Comparison of ENCODE assay signal across 1 cellular context in the genomic region with DNA sequence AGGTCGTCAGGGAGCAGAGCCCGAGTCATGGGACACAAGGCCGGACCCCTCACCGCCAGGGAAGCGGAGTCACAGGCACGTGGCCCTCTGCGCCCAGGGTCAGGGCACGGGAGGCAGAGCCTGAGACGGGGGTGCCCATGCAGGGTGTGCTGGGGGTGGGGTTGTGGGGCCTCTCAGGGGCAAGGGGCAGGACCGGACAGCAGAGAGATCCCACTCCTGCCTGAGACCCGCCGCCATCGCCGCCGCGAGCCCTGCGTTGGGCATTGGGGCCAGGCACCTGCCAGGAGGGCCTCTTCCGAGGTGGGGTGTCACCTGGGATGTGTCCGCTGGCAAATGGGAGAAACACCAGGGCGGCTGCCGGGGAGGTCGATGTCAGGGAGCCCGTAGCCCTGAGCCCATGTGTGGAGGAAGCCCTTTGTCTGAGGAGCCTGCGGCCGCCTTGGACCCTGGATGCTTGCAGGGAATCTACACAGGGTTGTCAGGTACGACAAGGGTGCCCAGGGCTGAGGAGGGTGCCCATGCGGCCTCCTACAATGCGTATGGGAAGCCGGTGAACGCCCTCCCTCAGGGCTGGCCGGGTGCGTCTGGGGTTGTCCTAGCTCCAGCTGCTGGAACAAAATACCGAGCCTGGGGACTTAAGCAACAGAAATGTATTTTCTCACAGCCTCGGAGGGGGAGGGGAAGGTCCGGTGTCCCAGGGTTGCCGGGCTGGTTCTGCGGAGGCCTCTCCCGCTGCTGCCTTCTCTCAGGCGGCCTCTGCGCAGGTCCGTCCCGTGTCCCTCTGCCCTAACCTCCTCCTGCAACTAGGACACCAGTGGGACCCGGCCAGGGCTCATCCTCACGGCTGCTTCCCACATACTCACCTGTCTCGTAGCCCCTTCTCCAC.
TF ChIP-seq lines count a peak whose summit lies in the region.

No MANE protein-coding gene starts in this region.

TF ChIP-seq in SK-N-SH treated with all-trans-retinoic acid at 6 μM for 48 hours, 23 proteins besides CTCF, POLR2A, EP300 and RAD21 (continued from another document):
- TF ChIP-seq, protein P1, sequence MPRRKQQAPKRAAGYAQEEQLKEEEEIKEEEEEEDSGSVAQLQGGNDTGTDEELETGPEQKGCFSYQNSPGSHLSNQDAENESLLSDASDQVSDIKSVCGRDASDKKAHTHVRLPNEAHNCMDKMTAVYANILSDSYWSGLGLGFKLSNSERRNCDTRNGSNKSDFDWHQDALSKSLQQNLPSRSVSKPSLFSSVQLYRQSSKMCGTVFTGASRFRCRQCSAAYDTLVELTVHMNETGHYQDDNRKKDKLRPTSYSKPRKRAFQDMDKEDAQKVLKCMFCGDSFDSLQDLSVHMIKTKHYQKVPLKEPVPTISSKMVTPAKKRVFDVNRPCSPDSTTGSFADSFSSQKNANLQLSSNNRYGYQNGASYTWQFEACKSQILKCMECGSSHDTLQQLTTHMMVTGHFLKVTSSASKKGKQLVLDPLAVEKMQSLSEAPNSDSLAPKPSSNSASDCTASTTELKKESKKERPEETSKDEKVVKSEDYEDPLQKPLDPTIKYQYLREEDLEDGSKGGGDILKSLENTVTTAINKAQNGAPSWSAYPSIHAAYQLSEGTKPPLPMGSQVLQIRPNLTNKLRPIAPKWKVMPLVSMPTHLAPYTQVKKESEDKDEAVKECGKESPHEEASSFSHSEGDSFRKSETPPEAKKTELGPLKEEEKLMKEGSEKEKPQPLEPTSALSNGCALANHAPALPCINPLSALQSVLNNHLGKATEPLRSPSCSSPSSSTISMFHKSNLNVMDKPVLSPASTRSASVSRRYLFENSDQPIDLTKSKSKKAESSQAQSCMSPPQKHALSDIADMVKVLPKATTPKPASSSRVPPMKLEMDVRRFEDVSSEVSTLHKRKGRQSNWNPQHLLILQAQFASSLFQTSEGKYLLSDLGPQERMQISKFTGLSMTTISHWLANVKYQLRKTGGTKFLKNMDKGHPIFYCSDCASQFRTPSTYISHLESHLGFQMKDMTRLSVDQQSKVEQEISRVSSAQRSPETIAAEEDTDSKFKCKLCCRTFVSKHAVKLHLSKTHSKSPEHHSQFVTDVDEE (CRISPR knock-in tag; IDR thresholded peaks at IDR 0.05) = no peak
- TF ChIP-seq, protein P2, sequence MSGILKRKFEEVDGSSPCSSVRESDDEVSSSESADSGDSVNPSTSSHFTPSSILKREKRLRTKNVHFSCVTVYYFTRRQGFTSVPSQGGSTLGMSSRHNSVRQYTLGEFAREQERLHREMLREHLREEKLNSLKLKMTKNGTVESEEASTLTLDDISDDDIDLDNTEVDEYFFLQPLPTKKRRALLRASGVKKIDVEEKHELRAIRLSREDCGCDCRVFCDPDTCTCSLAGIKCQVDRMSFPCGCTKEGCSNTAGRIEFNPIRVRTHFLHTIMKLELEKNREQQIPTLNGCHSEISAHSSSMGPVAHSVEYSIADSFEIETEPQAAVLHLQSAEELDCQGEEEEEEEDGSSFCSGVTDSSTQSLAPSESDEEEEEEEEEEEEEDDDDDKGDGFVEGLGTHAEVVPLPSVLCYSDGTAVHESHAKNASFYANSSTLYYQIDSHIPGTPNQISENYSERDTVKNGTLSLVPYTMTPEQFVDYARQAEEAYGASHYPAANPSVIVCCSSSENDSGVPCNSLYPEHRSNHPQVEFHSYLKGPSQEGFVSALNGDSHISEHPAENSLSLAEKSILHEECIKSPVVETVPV (CRISPR knock-in tag; IDR thresholded peaks at IDR 0.05) = no peak
- TF ChIP-seq SNAI2 (CRISPR knock-in tag; IDR thresholded peaks at IDR 0.05) = no peak
TF ChIP-seq in SK-N-SH treated with all-trans-retinoic acid at 6 μM for 48 hours: peak in this region for 0.
